In genomic region chr16:77896357-77896972, GRCh38 we compare ENCODE assay signal across 12 cellular contexts.
DNase-seq lines count a peak whose midpoint lies in the region; ATAC-seq and TF ChIP-seq lines count a peak whose summit lies in the region.
"Had no signal": no experiment of that assay in that cellular context is flagged by ENCODE, and none has a peak within 500 bp of the region (broad histone marks: within the 10 kb centered on the region; RNA-seq: fewer than 3 reads in every experiment).

No MANE protein-coding gene starts in this region.

- H2AK5ac ChIP-seq in mesenchymal stem cell (ENCODE audit: low read length, severe bottlenecking), result no peak overlapping the region

- H3K79me2 ChIP-seq in GM23338 (replicated peaks; ENCODE audit: insufficient read depth) (no peaks in the 10 kb centered on the region), SK-N-SH (ENCODE audit: insufficient read depth) (no peaks in the 10 kb centered on the region)

- H4K20me1 ChIP-seq in GM23338 (replicated peaks; ENCODE audit: insufficient read depth), result no peaks in the 10 kb centered on the region
- H4K20me1 ChIP-seq in SK-N-SH (ENCODE audit: insufficient read depth), result no peaks in the 10 kb centered on the region

- H4K91ac ChIP-seq in mesenchymal stem cell (ENCODE audit: low read length), result no peak overlapping the region

- H3K27me3 Mint-ChIP-seq in GM23338 (ENCODE audit: insufficient read depth, low read depth, poor library complexity), result peaks cover 2% of the 10 kb centered on the region

- no peaks in the 10 kb centered on the region for H3K36me3 ChIP-seq in GM23338 (ENCODE audit: insufficient read depth)
- no peaks in the 10 kb centered on the region for H3K36me3 ChIP-seq in SK-N-SH (replicated peaks in 1 of 2; ENCODE audit: control insufficient read depth in 1 of 2, insufficient read depth in 2 of 2, low read length in 1 of 2)
- H3K36me3 ChIP-seq in mesenchymal stem cell (ENCODE audit: control insufficient read depth in 1 of 2, insufficient read depth in 2 of 2, low read depth in 1 of 2, low read length in 2 of 2), result no peaks in the 10 kb centered on the region
- no peaks in the 10 kb centered on the region for H3K36me3 ChIP-seq in H7 (replicated peaks; ENCODE audit: control insufficient read depth, insufficient read depth, low read length)
- H3K36me3 ChIP-seq: colonic mucosa had no signal

- 13% methylated on average over 7 of the region's 7 CpGs for WGBS in SK-N-SH (ENCODE audit: low lambda C conversion rate)
- 25% methylated on average over 6 of the region's 7 CpGs for WGBS in mesenchymal stem cell

- POLR2A ChIA-PET in SK-N-SH (lab: Yijun Ruan, JAX), result no interaction called here

- H3K18ac ChIP-seq in mesenchymal stem cell (ENCODE audit: low read depth in 1 of 2, low read length in 2 of 2), result peak overlapping the region; percentile 16 to 55

- no peak overlapping the region for H2BK120ac ChIP-seq in mesenchymal stem cell (ENCODE audit: low read depth, low read length)

- no peak for DNase-seq in GM23338 (ENCODE audit: low spot score)
- peak; percentile 70 for DNase-seq in NCI-H187 treated with DMSO at 0.1 percent for 48 hours (lab: John Stamatoyannopoulos, UW)
- DNase-seq in SK-N-SH, result peak; percentile 62
- peak; percentile 78 for DNase-seq in mesenchymal stem cell
- no peak for DNase-seq in NK-92 (lab: John Stamatoyannopoulos, UW; ENCODE audit: unreplicated experiment)
- no peak for DNase-seq in stimulated activated CD4-positive, alpha-beta T cell treated with anti-CD3 and anti-CD28 coated beads, Interleukin-15, amount 100 ng/mL, for 24 hours
- DNase-seq in Kasumi-1 (lab: John Stamatoyannopoulos, UW), result no peak
- DNase-seq in H7, result no peak
- DNase-seq: colonic mucosa, NCI-H1092 had no signal

- no peak overlapping the region for H2BK15ac ChIP-seq in mesenchymal stem cell (ENCODE audit: low read depth, poor library complexity, severe bottlenecking)

- H3K27me3 ChIP-seq in GM23338 (ENCODE audit: insufficient read depth) (no peaks in the 10 kb centered on the region), SK-N-SH (ENCODE audit: insufficient read depth) (no peaks in the 10 kb centered on the region), mesenchymal stem cell (ENCODE audit: control insufficient read depth in 1 of 2, insufficient read depth in 1 of 2, low read length in 2 of 2) (no peaks in the 10 kb centered on the region), H7 (ENCODE audit: control insufficient read depth, insufficient read depth, low read length) (no peaks in the 10 kb centered on the region)
- H3K27me3 ChIP-seq: colonic mucosa had no signal

- no peaks in the 10 kb centered on the region for H3K9me3 Mint-ChIP-seq in GM23338

- peak in 1 of 2 experiments; percentile 36; a peak in 1 of 4 replicates for TF ChIP-seq EP300 in SK-N-SH (IDR thresholded peaks at IDR 0.05; ENCODE audit: borderline replicate concordance in 1 of 2, low read depth in 1 of 2, low read length in 1 of 2)

- H3K9ac ChIP-seq in SK-N-SH (peak overlapping the region; percentile 4; the same call in 1 of the 2 replicates), mesenchymal stem cell (ENCODE audit: low read length) (no peak overlapping the region)

- H3K4me3 Mint-ChIP-seq in GM23338, result no peak overlapping the region

- H3K4me1 Mint-ChIP-seq in GM23338, result peaks cover 17% of the 10 kb centered on the region

- H4K8ac ChIP-seq in mesenchymal stem cell (ENCODE audit: low read length), result no peak overlapping the region

- CTCF ChIA-PET in SK-N-SH (lab: Yijun Ruan, JAX), result no interaction called here

- H3K9me3 ChIP-seq in SK-N-SH (no peaks in the 10 kb centered on the region), mesenchymal stem cell (ENCODE audit: control insufficient read depth, low read length) (no peaks in the 10 kb centered on the region)
- H3K9me3 ChIP-seq: colonic mucosa had no signal

- H3K4ac ChIP-seq in mesenchymal stem cell (ENCODE audit: low read depth in 1 of 2, low read length in 2 of 2), result no peak overlapping the region

- no peak for TF ChIP-seq RAD21 in SK-N-SH (IDR thresholded peaks at IDR 0.05; ENCODE audit: low read length)

- no peak overlapping the region for H3K23ac ChIP-seq in mesenchymal stem cell (ENCODE audit: low read length in 2 of 2)

- H3K27ac ChIP-seq in GM23338 (ENCODE audit: low read depth) (no peak overlapping the region), SK-N-SH (ENCODE audit: low read depth in 2 of 2, low read length in 1 of 2) (peak overlapping the region; percentile 57 to 60; a peak in 2 of 4 replicates), mesenchymal stem cell (ENCODE audit: low read length, poor library complexity, severe bottlenecking) (no peak overlapping the region)
- H3K27ac ChIP-seq: colonic mucosa had no signal

- H2BK12ac ChIP-seq in mesenchymal stem cell (ENCODE audit: low read length in 2 of 2), result peak overlapping the region; percentile 62 to 81

- H3K14ac ChIP-seq in mesenchymal stem cell (ENCODE audit: low read length in 2 of 2), result no peak overlapping the region

- H3K27ac Mint-ChIP-seq in GM23338, result no peak overlapping the region
- H3K27ac Mint-ChIP-seq: activated naive CD4-positive, alpha-beta T cell treated with anti-CD3 and anti-CD28 coated beads, Interleukin-2, amount 50 U/mL, for 72 hours had no signal

- no peaks in the 10 kb centered on the region; the same call in 2 of the 3 replicates for H3K36me3 Mint-ChIP-seq in GM23338 (ENCODE audit: low read depth)
- H3K36me3 Mint-ChIP-seq: activated naive CD4-positive, alpha-beta T cell treated with anti-CD3 and anti-CD28 coated beads, Interleukin-2, amount 50 U/mL, for 72 hours had no signal

- H2AFZ ChIP-seq in GM23338, result no peak overlapping the region
- H2AFZ ChIP-seq in SK-N-SH (ENCODE audit: low read depth), result no peak overlapping the region
- H2AFZ ChIP-seq in mesenchymal stem cell (ENCODE audit: low read depth, low read length), result no peak overlapping the region

- H3K4me1 ChIP-seq in GM23338 (ENCODE audit: insufficient read depth), result peaks cover 12% of the 10 kb centered on the region
- peaks cover 15 to 27% of the 10 kb centered on the region in 2 experiments for H3K4me1 ChIP-seq in SK-N-SH (ENCODE audit: control insufficient read depth in 1 of 2, insufficient read depth in 2 of 2, low read depth in 1 of 2, low read length in 1 of 2)
- no peaks in the 10 kb centered on the region for H3K4me1 ChIP-seq in mesenchymal stem cell (ENCODE audit: control insufficient read depth, insufficient read depth, low read depth, low read length)
- H3K4me1 ChIP-seq: colonic mucosa had no signal

- peak; percentile 46; the same call in 2 of the 3 replicates for ATAC-seq in GM23338
- ATAC-seq: activated naive CD4-positive, alpha-beta T cell treated with anti-CD3 and anti-CD28 coated beads, Interleukin-2, amount 50 U/mL, for 72 hours; sciatic nerve had no signal

- no peak overlapping the region for H2BK5ac ChIP-seq in mesenchymal stem cell (ENCODE audit: low read depth, low read length, poor library complexity, severe bottlenecking)

- TF ChIP-seq CTCF in GM23338 (conservative IDR thresholded peaks at IDR 0.05; ENCODE audit: low read depth in 2 of 2), result no peak
- no peak for TF ChIP-seq CTCF in SK-N-SH (IDR thresholded peaks at IDR 0.05)

- H3F3A ChIP-seq in GM23338 (replicated peaks; ENCODE audit: low read depth) (no peaks in the 10 kb centered on the region), SK-N-SH (replicated peaks; ENCODE audit: insufficient read depth) (peaks cover 22% of the 10 kb centered on the region)

- H3K79me1 ChIP-seq in mesenchymal stem cell (replicated peaks; ENCODE audit: low read length, poor library complexity, severe bottlenecking), result no peaks in the 10 kb centered on the region

- H3K4me3 ChIP-seq in GM23338 (no peak overlapping the region), SK-N-SH (ENCODE audit: low read depth in 2 of 2, low read length in 1 of 2) (no peak overlapping the region), mesenchymal stem cell (ENCODE audit: insufficient read depth in 1 of 2, low read depth in 1 of 2, low read length in 2 of 2) (no peak overlapping the region), H7 (ENCODE audit: insufficient read depth, low read depth, low read length) (no peak overlapping the region)
- H3K4me3 ChIP-seq: colonic mucosa had no signal

- H3K4me2 ChIP-seq in GM23338, result no peak overlapping the region
- H3K4me2 ChIP-seq in SK-N-SH, result peak overlapping the region; percentile 66
- no peak overlapping the region for H3K4me2 ChIP-seq in mesenchymal stem cell (ENCODE audit: low read length, poor library complexity, severe bottlenecking)

- H3K9me2 ChIP-seq in GM23338 (ENCODE audit: insufficient read depth) (no peaks in the 10 kb centered on the region), SK-N-SH (no peaks in the 10 kb centered on the region)

TF ChIP-seq in GM23338, 12 proteins besides CTCF, POLR2A, EP300 and RAD21 (continues in another document):
- TF ChIP-seq STAT1 (IDR thresholded peaks at IDR 0.05; ENCODE audit: unreplicated experiment) (no peak), CREB1 (CRISPR knock-in tag; IDR thresholded peaks at IDR 0.05; ENCODE audit: low read depth) (no peak)

TF ChIP-seq in SK-N-SH, 30 proteins besides CTCF, POLR2A, EP300 and RAD21 (continues in another document):
- TF ChIP-seq TEAD4 (IDR thresholded peaks at IDR 0.05; ENCODE audit: borderline replicate concordance, insufficient read depth) (no peak), ELF1 (IDR thresholded peaks at IDR 0.05) (no peak), EZH2phosphoT487 (IDR thresholded peaks at IDR 0.05; ENCODE audit: borderline replicate concordance, low read depth) (no peak), MXI1 (IDR thresholded peaks at IDR 0.05; ENCODE audit: low read depth, low read length) (no peak), GATA2 (CRISPR knock-in tag; IDR thresholded peaks at IDR 0.05) (no peak), TAF1 (IDR thresholded peaks at IDR 0.05; ENCODE audit: borderline replicate concordance, low read depth, low read length) (no peak)
- TF ChIP-seq, protein P1, sequence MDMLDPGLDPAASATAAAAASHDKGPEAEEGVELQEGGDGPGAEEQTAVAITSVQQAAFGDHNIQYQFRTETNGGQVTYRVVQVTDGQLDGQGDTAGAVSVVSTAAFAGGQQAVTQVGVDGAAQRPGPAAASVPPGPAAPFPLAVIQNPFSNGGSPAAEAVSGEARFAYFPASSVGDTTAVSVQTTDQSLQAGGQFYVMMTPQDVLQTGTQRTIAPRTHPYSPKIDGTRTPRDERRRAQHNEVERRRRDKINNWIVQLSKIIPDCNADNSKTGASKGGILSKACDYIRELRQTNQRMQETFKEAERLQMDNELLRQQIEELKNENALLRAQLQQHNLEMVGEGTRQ (IDR thresholded peaks at IDR 0.05; ENCODE audit: borderline replicate concordance, low read depth, low read length), result no peak

Comparison
In these comparisons a context has a peak if more than half of its experiments do, and no peak if none do; other contexts are left out.
1. DNase-seq: peak in NCI-H187 treated with DMSO at 0.1 percent for 48 hours (single experiment), SK-N-SH (single experiment) and mesenchymal stem cell (single experiment); none in GM23338 (single experiment), NK-92 (single experiment), stimulated activated CD4-positive, alpha-beta T cell treated with anti-CD3 and anti-CD28 coated beads, Interleukin-15, amount 100 ng/mL, for 24 hours (single experiment), Kasumi-1 (0 of 2) and H7 (single experiment).
2. H3K27ac ChIP-seq: peak in SK-N-SH (2 of 2); none in GM23338 (single experiment) and mesenchymal stem cell (single experiment).